Comparison of ENCODE assay signal across 19 cellular contexts in the genomic region with DNA sequence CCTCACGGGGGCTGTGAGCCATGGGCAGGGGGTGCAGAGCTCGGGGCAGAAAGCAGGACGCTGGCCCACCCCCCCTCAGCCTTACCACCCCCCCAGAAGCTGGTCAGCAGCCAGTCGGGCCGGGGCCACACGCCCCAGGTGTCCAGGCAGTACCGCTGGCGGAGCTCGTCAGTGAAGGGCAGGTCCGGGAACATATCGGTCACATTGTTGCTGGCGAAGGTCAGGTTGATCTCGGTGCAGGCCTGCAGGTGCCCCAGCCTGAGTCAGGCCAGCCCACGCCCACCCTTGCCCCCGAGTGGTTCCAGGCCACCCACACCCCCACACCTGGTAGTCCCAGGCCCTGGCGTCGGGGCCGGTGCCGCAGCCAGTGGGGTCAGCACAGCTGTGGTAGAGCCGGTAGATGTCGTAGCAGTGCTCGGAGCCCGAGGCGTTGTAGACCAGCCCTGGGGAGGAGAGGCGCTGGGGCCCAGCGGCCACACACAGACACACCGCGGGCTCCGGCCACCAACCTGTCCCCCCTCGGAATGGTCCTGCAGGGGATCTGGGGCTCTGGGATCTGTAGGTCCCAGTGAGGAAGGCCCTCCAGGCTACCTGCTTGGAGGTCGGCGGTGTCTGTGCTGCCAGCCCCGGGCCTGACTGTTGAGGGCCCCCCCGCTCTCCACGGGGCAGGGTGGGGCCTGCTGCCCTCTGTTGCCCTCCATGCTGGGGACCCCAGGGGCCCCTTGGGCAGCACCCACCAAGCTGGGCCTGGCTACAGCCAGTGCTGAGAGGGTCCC. TPM values are rescaled to one million over a fixed set of nuclear protein-coding genes. Genes with fewer than 3 reads are reported as not detected.
DNase-seq lines count a peak whose midpoint lies in the region; ATAC-seq and TF ChIP-seq lines count a peak whose summit lies in the region.
"Had no signal": no experiment of that assay in that cellular context is flagged by ENCODE, and none has a peak within 500 bp of the region (broad histone marks: within the 10 kb centered on the region; RNA-seq: fewer than 3 reads in every experiment).

No MANE protein-coding gene starts in this region.

- peaks cover 5% of the 10 kb centered on the region for H3K79me2 ChIP-seq in osteoblast (ENCODE audit: insufficient read depth, low read length)

- peaks cover 32% of the 10 kb centered on the region for H3K27me3 Mint-ChIP-seq in nephron progenitor cell (ENCODE audit: low read depth, poor library complexity)
- H3K27me3 Mint-ChIP-seq: CD4-positive, CD25-positive, alpha-beta regulatory T cell had no signal

- no peak overlapping the region for H2AFZ ChIP-seq in osteoblast (ENCODE audit: low read length)

- H3K4me1 Mint-ChIP-seq in nephron progenitor cell: no peaks in the 10 kb centered on the region

- H3K27ac ChIP-seq in left ventricle myocardium inferior (replicated peaks) (no peak overlapping the region), RWPE1 (peak overlapping the region; percentile 26), osteoblast (ENCODE audit: low read depth, low read length) (no peak overlapping the region)
- H3K27ac ChIP-seq: BLaER1, HL-60 had no signal

- H3K36me3 ChIP-seq in left ventricle myocardium inferior: peaks cover 56% of the 10 kb centered on the region
- H3K36me3 ChIP-seq in osteoblast (ENCODE audit: insufficient read depth, low read length): peaks cover 16% of the 10 kb centered on the region

- no peak overlapping the region for H3K4me3 Mint-ChIP-seq in nephron progenitor cell
- H3K4me3 Mint-ChIP-seq: HFFc6 had no signal

- no peaks in the 10 kb centered on the region for H3K36me3 Mint-ChIP-seq in nephron progenitor cell (ENCODE audit: low read depth)
- H3K36me3 Mint-ChIP-seq: CD4-positive, CD25-positive, alpha-beta regulatory T cell had no signal

- no peak overlapping the region for H3K4me3 ChIP-seq in left ventricle myocardium inferior
- H3K4me3 ChIP-seq in osteoblast (ENCODE audit: insufficient read depth, low read length): no peak overlapping the region
- H3K4me3 ChIP-seq: BLaER1 had no signal

- H3K9me3 ChIP-seq in left ventricle myocardium inferior (replicated peaks) (no peaks in the 10 kb centered on the region), osteoblast (ENCODE audit: low read depth, low read length) (no peaks in the 10 kb centered on the region)
- H3K9me3 ChIP-seq: BLaER1 had no signal

- intact Hi-C loops in Right ventricle myocardium inferior (cut with DNase I): no loop called here
- intact Hi-C loops in left ventricle myocardium inferior (cut with micrococcal nuclease): no loop called here

- peak; percentile 60 for DNase-seq in Right ventricle myocardium inferior (ENCODE audit: missing footprints)
- DNase-seq in left ventricle myocardium inferior: no peak
- DNase-seq in GM03348 (ENCODE audit: low spot score): peak; percentile 4
- DNase-seq in RWPE1 (ENCODE audit: low spot score): no peak
- peak; percentile 81 for DNase-seq in osteoblast (ENCODE audit: insufficient read length, low spot score, missing footprints)
- no peak for DNase-seq in nephron progenitor cell
- no peak for DNase-seq in NCI-H345 treated with DMSO at 0.1 percent for 48 hours (lab: John Stamatoyannopoulos, UW; ENCODE audit: unreplicated experiment)
- no peak for DNase-seq in COLO829 (ENCODE audit: low spot score)
- DNase-seq: 8988T; AML-193; CD4-positive, CD25-positive, alpha-beta regulatory T cell; DMS153; DMS79 treated with DMSO at 0.1 percent for 48 hours; EL; HCEC 1CT; HFFc6; KG1 had no signal

- H3K4me1 ChIP-seq in left ventricle myocardium inferior: peaks cover 29% of the 10 kb centered on the region
- no peaks in the 10 kb centered on the region for H3K4me1 ChIP-seq in osteoblast (ENCODE audit: insufficient read depth, low read length)

- H3K27ac Mint-ChIP-seq in nephron progenitor cell: no peak overlapping the region
- H3K27ac Mint-ChIP-seq: CD4-positive, CD25-positive, alpha-beta regulatory T cell; HFFc6 had no signal

- H3K27me3 ChIP-seq in left ventricle myocardium inferior (ENCODE audit: low read depth) (no peaks in the 10 kb centered on the region), osteoblast (ENCODE audit: insufficient read depth, low read length) (no peaks in the 10 kb centered on the region)
- H3K27me3 ChIP-seq: BLaER1 had no signal

- peaks cover 5% of the 10 kb centered on the region for H4K20me1 ChIP-seq in osteoblast (ENCODE audit: insufficient read depth, low read length)

- CTCF ChIA-PET in RWPE1 (lab: Yijun Ruan, JAX): interaction anchor here (0.6 to 1.1 kb wide), 3 partner anchors 48 to 125 kb away, joined by 3 to 5 read pairs (median 4); no protein-coding TSS in a partner anchor

- no peak for ATAC-seq in Right ventricle myocardium inferior

- H3K9me3 Mint-ChIP-seq in nephron progenitor cell: no peaks in the 10 kb centered on the region
- H3K9me3 Mint-ChIP-seq: CD4-positive, CD25-positive, alpha-beta regulatory T cell; HFFc6 had no signal

- TF ChIP-seq CTCF in left ventricle myocardium inferior (IDR thresholded peaks at IDR 0.05; ENCODE audit: borderline replicate concordance) (no peak), RWPE1 (conservative IDR thresholded peaks at IDR 0.05; ENCODE audit: low read depth) (no peak), osteoblast (IDR thresholded peaks at IDR 0.05; ENCODE audit: extremely low read depth, low read depth, low read length) (no peak), nephron progenitor cell (IDR thresholded peaks at IDR 0.05) (no peak)

- POLR2A ChIA-PET in RWPE1 (lab: Yijun Ruan, JAX; ENCODE audit: low non-redundant PET): no interaction called here

- no peak overlapping the region for H3K4me2 ChIP-seq in osteoblast (ENCODE audit: insufficient read depth, low read length)

RNA-seq across cellular contexts. Expression of a gene that starts 2.6 kb away (rescaled TPM):
- total RNA-seq in Right ventricle myocardium inferior: 143 TPM
- total RNA-seq in left ventricle myocardium inferior: 130 TPM
- 66.6 and 74.6 TPM in 2 replicates for total RNA-seq in osteoblast

RNA-seq across cellular contexts. Expression of a gene that starts 25.2 kb away (rescaled TPM):
- total RNA-seq in Right ventricle myocardium inferior: 20.4 TPM
- total RNA-seq in left ventricle myocardium inferior: 20.6 TPM
- 94.1 and 103 TPM in 2 replicates for total RNA-seq in osteoblast

RNA-seq across cellular contexts. Expression of a gene that starts 27.0 kb away (rescaled TPM):
- total RNA-seq in Right ventricle myocardium inferior (not detected), left ventricle myocardium inferior (not detected), osteoblast (not detected in 2 replicates)
- total RNA-seq: CD4-positive, CD25-positive, alpha-beta regulatory T cell had no signal

RNA-seq across cellular contexts. Expression of a gene that starts 34.7 kb away (rescaled TPM):
- 13.6 TPM for total RNA-seq in Right ventricle myocardium inferior
- total RNA-seq in left ventricle myocardium inferior: 11.5 TPM
- 35.9 and 36.9 TPM in 2 replicates for total RNA-seq in osteoblast

RNA-seq across cellular contexts. Expression of a gene that starts 41.6 kb away (rescaled TPM):
- total RNA-seq in Right ventricle myocardium inferior (0.22 TPM), left ventricle myocardium inferior (0.25 TPM), osteoblast (0.88 and 1.1 TPM in 2 replicates)

Comparison
In these comparisons a context has a peak if more than half of its experiments do, and no peak if none do; other contexts are left out.
1. DNase-seq: peak in Right ventricle myocardium inferior (single experiment), GM03348 (single experiment) and osteoblast (single experiment); none in left ventricle myocardium inferior (single experiment), RWPE1 (single experiment), nephron progenitor cell (single experiment), NCI-H345 treated with DMSO at 0.1 percent for 48 hours (single experiment) and COLO829 (single experiment).